In genomic region chr17:56623383-56623782, GRCh38 we compare ENCODE assay signal across 3 cellular contexts.
"Had no signal": no experiment of that assay in that cellular context is flagged by ENCODE, and none has a peak within 500 bp of the region (broad histone marks: within the 10 kb centered on the region; RNA-seq: fewer than 3 reads in every experiment).

No MANE protein-coding gene starts in this region.

- DNase-seq: GOT3, H7 had no signal

- H3K4me3 Mint-ChIP-seq: HFFc6 had no signal

- H3K9me3 Mint-ChIP-seq: HFFc6 had no signal

- H3K27ac Mint-ChIP-seq: HFFc6 had no signal
